14 cellular contexts compared by ENCODE assay signal in genomic region chr14:64117671-64118402, GRCh38.
DNase-seq lines count a peak whose midpoint lies in the region; ATAC-seq, FAIRE-seq and TF ChIP-seq lines count a peak whose summit lies in the region.
"Had no signal": no experiment of that assay in that cellular context is flagged by ENCODE, and none has a peak within 500 bp of the region (broad histone marks: within the 10 kb centered on the region; RNA-seq: fewer than 3 reads in every experiment).

No MANE protein-coding gene starts in this region.

- no peaks in the 10 kb centered on the region for H3K9me3 ChIP-seq in subcutaneous abdominal adipose tissue (ENCODE audit: control insufficient read depth in 5 of 5, low read length in 5 of 5)
- H3K9me3 ChIP-seq: adrenal gland had no signal

- H3K36me3 ChIP-seq in kidney epithelial cell (ENCODE audit: control insufficient read depth, insufficient read depth, low read length) (no peaks in the 10 kb centered on the region), subcutaneous abdominal adipose tissue (ENCODE audit: control insufficient read depth in 5 of 5, insufficient read depth in 5 of 5, low read length in 5 of 5) (peaks cover 0 to 42% (median 39%) of the 10 kb centered on the region in 5 donors)

- DNase-seq in HTR-8/SVneo (ENCODE audit: insufficient read length, low spot score) = no peak
- peak; percentile 56 to 83 for DNase-seq in cardiac fibroblast (ENCODE audit: low read depth in 2 of 2)
- DNase-seq in kidney epithelial cell (ENCODE audit: low read depth) = peak; percentile 78
- DNase-seq in NCI-H187 (lab: John Stamatoyannopoulos, UW) = no peak
- no peak for DNase-seq in NCI-H526 treated with DMSO at 0.1 percent for 48 hours (lab: John Stamatoyannopoulos, UW)
- DNase-seq in activated effector memory CD4-positive, alpha-beta T cell treated with Interleukin-2 at 50 U/mL for 16 hours = no peak
- DNase-seq: activated CD4-positive, alpha-beta T cell treated with anti-CD3 and anti-CD28 coated beads, Interleukin-2, amount 50 U/mL, for 1 hour; adrenal gland; DND-41; NCI-H2227 treated with DMSO at 0.1 percent for 48 hours; stimulated activated CD8-positive, alpha-beta memory T cell treated with anti-CD3 and anti-CD28 coated beads, Interleukin-4, amount 100 ng/mL, for 48 hours had no signal

- H3K9ac ChIP-seq in subcutaneous abdominal adipose tissue (ENCODE audit: low read length in 5 of 5) = peak overlapping the region in 2 of 5 donors; percentile 20 to 47

- H3K4me3 ChIP-seq in cardiac fibroblast (replicated peaks in 1 of 2; ENCODE audit: low read depth in 2 of 2, low read length in 2 of 2) (no peak overlapping the region), kidney epithelial cell (ENCODE audit: low read depth, low read length) (no peak overlapping the region), subcutaneous abdominal adipose tissue (ENCODE audit: low read depth in 1 of 5, low read length in 5 of 5) (no peak overlapping the region)
- H3K4me3 ChIP-seq: adrenal gland, hepatocyte had no signal

- H3K27me3 ChIP-seq in kidney epithelial cell (ENCODE audit: control insufficient read depth, insufficient read depth, low read length) (no peaks in the 10 kb centered on the region), subcutaneous abdominal adipose tissue (ENCODE audit: control insufficient read depth in 5 of 5, insufficient read depth in 4 of 5, low read length in 5 of 5) (no peaks in the 10 kb centered on the region)
- H3K27me3 ChIP-seq: adrenal gland, hepatocyte had no signal

- peaks cover 0 to 28% (median 19%) of the 10 kb centered on the region in 5 donors for H3K4me1 ChIP-seq in subcutaneous abdominal adipose tissue (ENCODE audit: control insufficient read depth in 5 of 5, insufficient read depth in 5 of 5, low read length in 5 of 5)
- H3K4me1 ChIP-seq: adrenal gland had no signal

- peak overlapping the region; percentile 79 for H3K27ac ChIP-seq in subcutaneous abdominal adipose tissue (ENCODE audit: low read depth, low read length)
- H3K27ac ChIP-seq: adrenal gland, hepatocyte had no signal

- peak; percentile 82 for FAIRE-seq in HTR-8/SVneo (lab: Jason Lieb, UNC)

- ATAC-seq in HG02642 (IDR thresholded peaks at IDR 0.05; ENCODE audit: poor library complexity, unreplicated experiment) = no peak

- TF ChIP-seq CTCF in cardiac fibroblast (IDR thresholded peaks at IDR 0.05; ENCODE audit: low read depth, low read length) (no peak), kidney epithelial cell (IDR thresholded peaks at IDR 0.05; ENCODE audit: insufficient read depth, low read length, poor library complexity, severe bottlenecking) (peak; percentile 24)

Comparison
In these comparisons a context has a peak if more than half of its experiments do, and no peak if none do; other contexts are left out.
1. DNase-seq: peak in cardiac fibroblast (2 of 2) and kidney epithelial cell (single experiment); none in HTR-8/SVneo (single experiment), NCI-H187 (0 of 2), NCI-H526 treated with DMSO at 0.1 percent for 48 hours (single experiment) and activated effector memory CD4-positive, alpha-beta T cell treated with Interleukin-2 at 50 U/mL for 16 hours (single experiment).